ENCODE assay signal across 8 cellular contexts in genomic region chr11:27700351-27701261, GRCh38. TPM values are rescaled to one million over a fixed set of nuclear protein-coding genes. Genes with fewer than 3 reads are reported as not detected.
DNase-seq lines count a peak whose midpoint lies in the region; ATAC-seq lines count a peak whose summit lies in the region.

Gene BDNF (minus strand): TSS chr11:27700455. CDS start chr11:27658564, 41,891 bp downstream.

- H3K27ac Mint-ChIP-seq in activated naive CD4-positive, alpha-beta T cell treated with anti-CD3 and anti-CD28 coated beads, Interleukin-2, amount 10 ng/mL, durations not matched to agents 7 days and 5 days = no peak within 1 kb of the TSS
- H3K27ac Mint-ChIP-seq in activated naive CD8-positive, alpha-beta T cell treated with anti-CD3 and anti-CD28 coated beads, Interleukin-2, amount 50 U/mL, for 24 hours = no peak within 1 kb of the TSS

- peaks cover 49% of the 10 kb centered on the region for H3K27me3 ChIP-seq in HUES64 (ENCODE audit: insufficient read depth, low read length)

- H3K9me3 Mint-ChIP-seq in activated naive CD4-positive, alpha-beta T cell treated with anti-CD3 and anti-CD28 coated beads, Interleukin-2, amount 10 ng/mL, durations not matched to agents 7 days and 5 days = no peaks in the 10 kb centered on the region
- H3K9me3 Mint-ChIP-seq in activated naive CD8-positive, alpha-beta T cell treated with anti-CD3 and anti-CD28 coated beads, Interleukin-2, amount 50 U/mL, for 24 hours = no peaks in the 10 kb centered on the region

- no peaks in the 10 kb centered on the region for H3K36me3 Mint-ChIP-seq in activated naive CD4-positive, alpha-beta T cell treated with anti-CD3 and anti-CD28 coated beads, Interleukin-2, amount 10 ng/mL, durations not matched to agents 7 days and 5 days
- no peaks in the 10 kb centered on the region for H3K36me3 Mint-ChIP-seq in activated naive CD8-positive, alpha-beta T cell treated with anti-CD3 and anti-CD28 coated beads, Interleukin-2, amount 50 U/mL, for 24 hours (ENCODE audit: low read depth)

- peak within 1 kb of the TSS; percentile 74 for H3K4me3 ChIP-seq in HUES64 (ENCODE audit: low read length)
- peak within 1 kb of the TSS; percentile 67 for H3K4me3 ChIP-seq in iPS-11a (ENCODE audit: low read depth, low read length)
- H3K4me3 ChIP-seq in skeletal muscle cell (ENCODE audit: low read depth, low read length) = peak within 1 kb of the TSS; percentile 65

- peak within 1 kb of the TSS; percentile 38; the same call in 1 of the 2 replicates for H3K9ac ChIP-seq in HUES64 (ENCODE audit: low read depth, low read length)

- peaks cover 48% of the 10 kb centered on the region for H3K4me1 ChIP-seq in HUES64 (ENCODE audit: insufficient read depth, low read length)

- WGBS in HUES64 = under 1% methylated on average over 88 of the region's 91 CpGs

- no peak for ATAC-seq in activated naive CD8-positive, alpha-beta T cell treated with anti-CD3 and anti-CD28 coated beads, Interleukin-2, amount 50 U/mL, for 24 hours
- ATAC-seq in HG02840 (IDR thresholded peaks at IDR 0.05; ENCODE audit: low FRiP score, unreplicated experiment) = no peak
- ATAC-seq in HG02763 (IDR thresholded peaks at IDR 0.05; ENCODE audit: unreplicated experiment) = no peak

- peaks cover 23% of the 10 kb centered on the region for H3K4me1 Mint-ChIP-seq in activated naive CD4-positive, alpha-beta T cell treated with anti-CD3 and anti-CD28 coated beads, Interleukin-2, amount 10 ng/mL, durations not matched to agents 7 days and 5 days
- peaks cover 22% of the 10 kb centered on the region for H3K4me1 Mint-ChIP-seq in activated naive CD8-positive, alpha-beta T cell treated with anti-CD3 and anti-CD28 coated beads, Interleukin-2, amount 50 U/mL, for 24 hours

- peaks cover 60% of the 10 kb centered on the region for H3K27me3 Mint-ChIP-seq in activated naive CD4-positive, alpha-beta T cell treated with anti-CD3 and anti-CD28 coated beads, Interleukin-2, amount 10 ng/mL, durations not matched to agents 7 days and 5 days
- peaks cover 65% of the 10 kb centered on the region for H3K27me3 Mint-ChIP-seq in activated naive CD8-positive, alpha-beta T cell treated with anti-CD3 and anti-CD28 coated beads, Interleukin-2, amount 50 U/mL, for 24 hours

- no peaks in the 10 kb centered on the region for H3K36me3 ChIP-seq in HUES64 (ENCODE audit: insufficient read depth, low read length)

- CTCF ChIA-PET in activated naive CD4-positive, alpha-beta T cell treated with anti-CD3 and anti-CD28 coated beads, Interleukin-2, amount 10 ng/mL, durations not matched to agents 7 days and 5 days (lab: Charles Lee) = interaction anchor here (0.7 to 2.6 kb wide), 4 partner anchors 21 to 1628 kb away, joined by 3 to 33 read pairs (median 4); no protein-coding TSS in a partner anchor

- H3K27ac ChIP-seq in HUES64 (ENCODE audit: low read depth, low read length) = no peak within 1 kb of the TSS

- no peak for DNase-seq in activated naive CD4-positive, alpha-beta T cell treated with anti-CD3 and anti-CD28 coated beads, Interleukin-2, amount 10 ng/mL, durations not matched to agents 7 days and 5 days
- no peak for DNase-seq in activated naive CD4-positive, alpha-beta T cell treated with Interleukin-2 at 50 U/mL for 16 hours
- DNase-seq in activated naive CD8-positive, alpha-beta T cell treated with anti-CD3 and anti-CD28 coated beads, Interleukin-2, amount 50 U/mL, for 24 hours = peak; percentile 15
- no peak for DNase-seq in skeletal muscle cell (ENCODE audit: low read depth)

- peak within 1 kb of the TSS; percentile 69 for H3K4me3 Mint-ChIP-seq in activated naive CD4-positive, alpha-beta T cell treated with anti-CD3 and anti-CD28 coated beads, Interleukin-2, amount 10 ng/mL, durations not matched to agents 7 days and 5 days
- H3K4me3 Mint-ChIP-seq in activated naive CD8-positive, alpha-beta T cell treated with anti-CD3 and anti-CD28 coated beads, Interleukin-2, amount 50 U/mL, for 24 hours = peak within 1 kb of the TSS; percentile 56

- no peaks in the 10 kb centered on the region for H3K9me3 ChIP-seq in HUES64 (ENCODE audit: insufficient read depth, low read depth, low read length)

RNA-seq across cellular contexts. Expression of gene BDNF, which starts in this region (rescaled TPM):
- polyA plus RNA-seq in HUES64 (2013, experiment 1 of 2) = 1.00 TPM
- 1.2 TPM for polyA plus RNA-seq in HUES64 (2013, experiment 2 of 2)
